8 cellular contexts compared by ENCODE assay signal in the genomic region with DNA sequence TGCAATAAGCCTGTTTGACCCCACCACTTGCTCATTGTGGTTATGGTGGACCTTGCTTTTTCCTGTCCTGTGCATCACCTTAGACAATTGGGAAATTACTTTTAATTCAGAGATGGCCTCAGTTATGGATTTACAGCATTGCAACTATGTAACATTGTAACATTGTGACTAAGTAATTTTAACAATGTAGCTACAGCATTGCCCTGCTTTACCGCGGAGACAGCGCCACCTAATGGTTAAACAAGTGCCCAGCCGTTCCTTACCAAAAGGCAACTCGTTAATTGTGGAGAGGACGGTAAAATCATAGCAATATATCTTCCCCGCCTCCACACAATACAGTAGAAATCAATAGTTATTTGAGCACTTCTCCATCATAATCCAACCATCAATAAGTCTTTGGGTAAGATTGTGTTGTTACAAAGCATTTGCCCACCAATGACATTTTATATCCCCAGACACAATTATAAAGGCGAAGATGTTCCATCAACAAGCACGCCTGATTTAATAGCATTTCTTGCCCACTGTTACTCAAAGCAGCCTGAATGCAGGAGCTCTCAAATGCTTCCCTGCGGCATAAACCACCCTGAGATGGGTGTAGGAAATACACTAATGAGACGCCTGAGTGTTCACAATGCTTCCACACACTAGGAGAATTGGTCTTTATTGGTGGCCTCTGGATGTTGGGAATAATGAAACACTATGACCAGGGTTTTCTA.
DNase-seq lines count a peak whose midpoint lies in the region; ATAC-seq and TF ChIP-seq lines count a peak whose summit lies in the region.

No MANE protein-coding gene starts in this region.

- no peaks in the 10 kb centered on the region for H3K79me2 ChIP-seq in OCI-LY1 (ENCODE audit: insufficient read depth, low read length)
- no peaks in the 10 kb centered on the region for H3K79me2 ChIP-seq in osteoblast (ENCODE audit: insufficient read depth, low read length)

- H3F3A ChIP-seq in OCI-LY1 (ENCODE audit: insufficient read depth, low read length): no peaks in the 10 kb centered on the region

- H3K4me1 ChIP-seq in OCI-LY1 (ENCODE audit: insufficient read depth, low read length, severe bottlenecking) (no peaks in the 10 kb centered on the region), osteoblast (ENCODE audit: insufficient read depth, low read length) (no peaks in the 10 kb centered on the region), uterus (no peaks in the 10 kb centered on the region)

- H2AFZ ChIP-seq in OCI-LY1 (ENCODE audit: low read length) (no peak overlapping the region), osteoblast (ENCODE audit: low read length) (no peak overlapping the region)

- no peak for TF ChIP-seq POLR2A in uterus (IDR thresholded peaks at IDR 0.05)

- H3K4me2 ChIP-seq in OCI-LY1 (ENCODE audit: low read length): no peak overlapping the region
- H3K4me2 ChIP-seq in osteoblast (ENCODE audit: insufficient read depth, low read length): no peak overlapping the region

- H3K9me3 ChIP-seq in OCI-LY1 (ENCODE audit: low read length) (no peaks in the 10 kb centered on the region), osteoblast (ENCODE audit: low read depth, low read length) (no peaks in the 10 kb centered on the region), uterus (no peaks in the 10 kb centered on the region)

- TF ChIP-seq CTCF in OCI-LY1 (IDR thresholded peaks at IDR 0.05; ENCODE audit: low read length): peak; percentile 96
- TF ChIP-seq CTCF in fibroblast of villous mesenchyme (IDR thresholded peaks at IDR 0.05; ENCODE audit: insufficient read depth, low read depth, low read length): peak; percentile 92
- TF ChIP-seq CTCF in osteoblast (IDR thresholded peaks at IDR 0.05; ENCODE audit: extremely low read depth, low read depth, low read length): peak; percentile 99
- TF ChIP-seq CTCF in uterus (IDR thresholded peaks at IDR 0.05): peak; percentile 30 to 51 (median 40)

- no peaks in the 10 kb centered on the region for H3K9me2 ChIP-seq in OCI-LY1 (ENCODE audit: low read depth, low read length)

- DNase-seq in ELF-1 (ENCODE audit: low read depth, low spot score): peak; percentile 28
- DNase-seq in activated T-cell treated with anti-CD3 and anti-CD28 coated beads, Interleukin-2, amount 50 U/mL, for 48 hours: peak; percentile 69 to 70
- peak; percentile 67 for DNase-seq in fibroblast of villous mesenchyme (ENCODE audit: low read depth)
- peak; percentile 93 for DNase-seq in osteoblast (ENCODE audit: insufficient read length, low spot score, missing footprints)
- no peak for DNase-seq in uterus

- no peak overlapping the region for H3K9ac ChIP-seq in OCI-LY1 (ENCODE audit: low read length)

- peak; percentile 48 for ATAC-seq in HG02870 (IDR thresholded peaks at IDR 0.05; ENCODE audit: unreplicated experiment)
- no peak for ATAC-seq in HG03095 (IDR thresholded peaks at IDR 0.05; ENCODE audit: unreplicated experiment)

- H3K27me3 ChIP-seq in OCI-LY1 (ENCODE audit: insufficient read depth, low read length): no peaks in the 10 kb centered on the region
- H3K27me3 ChIP-seq in osteoblast (ENCODE audit: insufficient read depth, low read length): no peaks in the 10 kb centered on the region
- H3K27me3 ChIP-seq in uterus: no peaks in the 10 kb centered on the region

- H4K20me1 ChIP-seq in OCI-LY1 (ENCODE audit: insufficient read depth, low read length) (no peaks in the 10 kb centered on the region), osteoblast (ENCODE audit: insufficient read depth, low read length) (no peaks in the 10 kb centered on the region)

- H3K4me3 ChIP-seq in OCI-LY1 (ENCODE audit: low read depth, low read length, poor library complexity, severe bottlenecking) (no peak overlapping the region), fibroblast of villous mesenchyme (ENCODE audit: low read depth, low read length) (no peak overlapping the region), osteoblast (ENCODE audit: insufficient read depth, low read length) (no peak overlapping the region), uterus (no peak overlapping the region)

- no peaks in the 10 kb centered on the region for H3K36me3 ChIP-seq in OCI-LY1 (ENCODE audit: insufficient read depth, low read length)
- H3K36me3 ChIP-seq in osteoblast (ENCODE audit: insufficient read depth, low read length): no peaks in the 10 kb centered on the region
- no peaks in the 10 kb centered on the region for H3K36me3 ChIP-seq in uterus

- intact Hi-C loops in uterus (cut with DNase I; ENCODE audit: low total_unique reads): no loop called here

- no peak overlapping the region for H3K27ac ChIP-seq in OCI-LY1 (ENCODE audit: low read depth, low read length, poor library complexity, severe bottlenecking)
- H3K27ac ChIP-seq in osteoblast (ENCODE audit: low read depth, low read length): no peak overlapping the region
- no peak overlapping the region for H3K27ac ChIP-seq in uterus

Comparison
In these comparisons a context has a peak if more than half of its experiments do, and no peak if none do; other contexts are left out.
1. DNase-seq: peak in ELF-1 (single experiment), activated T-cell treated with anti-CD3 and anti-CD28 coated beads, Interleukin-2, amount 50 U/mL, for 48 hours (2 of 2), fibroblast of villous mesenchyme (single experiment) and osteoblast (single experiment); none in uterus (0 of 2).
2. CTCF ChIP-seq: peak in every context shown above with its lines; median percentile 99 in osteoblast; 96 in OCI-LY1; 92 in fibroblast of villous mesenchyme; 40 in uterus.